1 cellular context compared by ENCODE assay signal in the genomic region with DNA sequence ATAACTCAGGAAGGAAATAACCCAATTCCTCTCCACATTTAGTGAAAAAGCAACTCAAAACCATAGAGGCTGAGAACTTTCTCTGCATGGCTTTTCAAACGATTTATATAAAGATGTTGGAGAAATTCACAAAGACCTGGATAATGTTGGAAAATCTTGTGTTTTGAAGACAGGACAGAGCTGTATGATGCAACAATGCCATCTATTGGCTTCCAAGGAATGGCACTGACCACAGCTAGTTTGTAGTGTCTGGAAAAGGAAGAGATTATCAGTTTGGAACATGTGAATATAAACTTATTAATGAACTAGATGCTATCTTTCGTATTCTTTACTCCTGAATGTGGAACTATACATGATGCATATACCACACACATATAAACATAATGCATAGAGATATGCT.
TF ChIP-seq lines count a peak whose summit lies in the region.

No MANE protein-coding gene starts in this region.

TF ChIP-seq in A549, 52 proteins besides CTCF, POLR2A, EP300 and RAD21 (continued from another document):
- TF ChIP-seq, protein P1, sequence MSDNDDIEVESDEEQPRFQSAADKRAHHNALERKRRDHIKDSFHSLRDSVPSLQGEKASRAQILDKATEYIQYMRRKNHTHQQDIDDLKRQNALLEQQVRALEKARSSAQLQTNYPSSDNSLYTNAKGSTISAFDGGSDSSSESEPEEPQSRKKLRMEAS (IDR thresholded peaks at IDR 0.05): no peak
- TF ChIP-seq HEYL (CRISPR knock-in tag; IDR thresholded peaks at IDR 0.05) (no peak), CEBPB (IDR thresholded peaks at IDR 0.05) (no peak), GATA3 (IDR thresholded peaks at IDR 0.05; ENCODE audit: borderline replicate concordance) (no peak), MYC (IDR thresholded peaks at IDR 0.05; ENCODE audit: borderline replicate concordance, low read length) (no peak), CHD4 (IDR thresholded peaks at IDR 0.05; ENCODE audit: borderline replicate concordance) (no peak), PHF8 (IDR thresholded peaks at IDR 0.05; ENCODE audit: borderline replicate concordance, low read depth) (no peak), CHD2 (IDR thresholded peaks at IDR 0.05; ENCODE audit: low read length, partially characterized antibody) (no peak), NR3C1 (IDR thresholded peaks at IDR 0.05) (no peak)
- TF ChIP-seq, protein P2, sequence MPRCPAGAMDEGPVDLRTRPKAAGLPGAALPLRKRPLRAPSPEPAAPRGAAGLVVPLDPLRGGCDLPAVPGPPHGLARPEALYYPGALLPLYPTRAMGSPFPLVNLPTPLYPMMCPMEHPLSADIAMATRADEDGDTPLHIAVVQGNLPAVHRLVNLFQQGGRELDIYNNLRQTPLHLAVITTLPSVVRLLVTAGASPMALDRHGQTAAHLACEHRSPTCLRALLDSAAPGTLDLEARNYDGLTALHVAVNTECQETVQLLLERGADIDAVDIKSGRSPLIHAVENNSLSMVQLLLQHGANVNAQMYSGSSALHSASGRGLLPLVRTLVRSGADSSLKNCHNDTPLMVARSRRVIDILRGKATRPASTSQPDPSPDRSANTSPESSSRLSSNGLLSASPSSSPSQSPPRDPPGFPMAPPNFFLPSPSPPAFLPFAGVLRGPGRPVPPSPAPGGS (IDR thresholded peaks at IDR 0.05): no peak
